Comparison of ENCODE assay signal across 34 cellular contexts in genomic region chr10:77618117-77618516, GRCh38. TPM values are rescaled to one million over a fixed set of nuclear protein-coding genes. Genes with fewer than 3 reads are reported as not detected.
"Had no signal": no experiment of that assay in that cellular context is flagged by ENCODE, and none has a peak within 500 bp of the region (broad histone marks: within the 10 kb centered on the region; RNA-seq: fewer than 3 reads in every experiment).

No MANE protein-coding gene starts in this region.

- DNase-seq: activated CD4-positive, alpha-beta memory T cell treated with anti-CD3 and anti-CD28 coated beads, Interleukin-2, amount 10 ng/mL, durations not matched to agents 7 days and 5 days; activated CD4-positive, alpha-beta T cell treated with anti-CD3 and anti-CD28 coated beads for 1 hour; activated CD4-positive, alpha-beta T cell treated with anti-CD3 and anti-CD28 coated beads for 48 hours; activated CD4-positive, CD25-positive, alpha-beta regulatory T cell; activated CD8-positive, alpha-beta memory T cell treated with anti-CD3 and anti-CD28 coated beads for 24 hours; activated CD8-positive, alpha-beta memory T cell treated with anti-CD3 and anti-CD28 coated beads, Interleukin-2, amount 10 ng/mL, durations not matched to agents 7 days and 5 days; activated CD8-positive, alpha-beta memory T cell treated with anti-CD3 and anti-CD28 coated beads, Interleukin-2, amount 50 U/mL, for 48 hours; activated effector memory CD4-positive, alpha-beta T cell treated with Interleukin-2 at 50 U/mL for 16 hours; activated naive CD4-positive, alpha-beta T cell treated with anti-CD3 and anti-CD28 coated beads, Interleukin-2, amount 50 U/mL, for 16 hours; activated naive CD8-positive, alpha-beta T cell treated with anti-CD3 and anti-CD28 coated beads for 36 hours; activated T-cell treated with anti-CD3 and anti-CD28 coated beads, Interleukin-2, amount 50 U/mL, for 48 hours; amniotic stem cell; caudate nucleus; cerebellar nuclear complex; Kasumi-1; KG1; MG63; NCI-H1048; NCI-H1105 treated with DMSO at 0.1 percent for 48 hours; NCI-H1436; NCI-H1694; NCI-H1930; NCI-H2171; NCI-H510A; NCI-H526; NCI-H748 treated with DMSO at 0.1 percent for 48 hours; PC-9; Right ventricle myocardium superior; SJCRH30; T1000; WERI-Rb-1 had no signal

- H3K27me3 ChIP-seq: ascending aorta, MG63, SJCRH30 had no signal

- H3K4me3 Mint-ChIP-seq: activated CD4-positive, alpha-beta memory T cell treated with anti-CD3 and anti-CD28 coated beads, Interleukin-2, amount 10 ng/mL, durations not matched to agents 7 days and 5 days; activated CD8-positive, alpha-beta memory T cell treated with anti-CD3 and anti-CD28 coated beads, Interleukin-2, amount 10 ng/mL, durations not matched to agents 7 days and 5 days; activated naive CD8-positive, alpha-beta T cell treated with anti-CD3 and anti-CD28 coated beads for 36 hours had no signal

- H3K27ac Mint-ChIP-seq: activated CD4-positive, alpha-beta memory T cell treated with anti-CD3 and anti-CD28 coated beads, Interleukin-2, amount 10 ng/mL, durations not matched to agents 7 days and 5 days; activated CD8-positive, alpha-beta memory T cell treated with anti-CD3 and anti-CD28 coated beads, Interleukin-2, amount 10 ng/mL, durations not matched to agents 7 days and 5 days; activated naive CD8-positive, alpha-beta T cell treated with anti-CD3 and anti-CD28 coated beads for 36 hours had no signal

- H3K4me1 ChIP-seq: SJCRH30 had no signal

- H3K36me3 ChIP-seq: ascending aorta, SJCRH30, WERI-Rb-1 had no signal

- H3K27me3 Mint-ChIP-seq: activated naive CD8-positive, alpha-beta T cell treated with anti-CD3 and anti-CD28 coated beads for 36 hours had no signal

- H3K4me3 ChIP-seq: ascending aorta, MG63, PC-9, SJCRH30, SK-N-MC had no signal

- ATAC-seq: activated CD8-positive, alpha-beta memory T cell treated with anti-CD3 and anti-CD28 coated beads, Interleukin-2, amount 10 ng/mL, durations not matched to agents 7 days and 5 days had no signal

- H3K9me3 ChIP-seq: ascending aorta, MG63, SJCRH30 had no signal

- H3K36me3 Mint-ChIP-seq: activated CD8-positive, alpha-beta memory T cell treated with anti-CD3 and anti-CD28 coated beads, Interleukin-2, amount 10 ng/mL, durations not matched to agents 7 days and 5 days; activated naive CD8-positive, alpha-beta T cell treated with anti-CD3 and anti-CD28 coated beads for 36 hours had no signal

- H3K9me3 Mint-ChIP-seq: activated CD4-positive, alpha-beta memory T cell treated with anti-CD3 and anti-CD28 coated beads, Interleukin-2, amount 10 ng/mL, durations not matched to agents 7 days and 5 days; activated naive CD8-positive, alpha-beta T cell treated with anti-CD3 and anti-CD28 coated beads for 36 hours had no signal

- H3K27ac ChIP-seq: ascending aorta, PC-9, SJCRH30, SK-N-MC, WERI-Rb-1 had no signal

RNA-seq across cellular contexts. Expression of gene KCNMA1, which starts 19.5 kb away (rescaled TPM):
- total RNA-seq: activated naive CD8-positive, alpha-beta T cell treated with anti-CD3 and anti-CD28 coated beads for 36 hours; OCI-LY7 had no signal
